15 cellular contexts compared by ENCODE assay signal in the genomic region with DNA sequence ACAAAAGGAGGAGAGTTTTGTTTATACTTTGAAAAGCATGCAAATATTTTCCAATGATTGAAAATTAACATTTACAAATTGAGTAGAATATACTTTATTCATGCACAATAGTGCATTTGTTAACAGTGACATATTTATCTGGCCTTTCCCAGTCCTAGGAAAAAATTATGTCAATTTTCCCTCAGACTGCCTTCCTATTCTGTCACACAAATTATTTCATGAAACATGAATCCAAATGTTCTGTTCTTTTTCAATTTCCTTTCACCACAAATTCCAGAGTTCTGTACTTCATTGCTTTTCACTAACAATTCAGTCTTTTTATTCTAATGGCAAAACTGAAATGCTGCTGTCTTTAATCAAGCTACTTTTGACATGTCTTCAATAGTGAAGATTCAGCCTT.
A peak's percentile ranks its signal among the peaks of the same experiment; 100 is the strongest.
DNase-seq lines count a peak whose midpoint lies in the region; ATAC-seq and TF ChIP-seq lines count a peak whose summit lies in the region.
"Had no signal": no experiment of that assay in that cellular context is flagged by ENCODE, and none has a peak within 500 bp of the region (broad histone marks: within the 10 kb centered on the region; RNA-seq: fewer than 3 reads in every experiment).

No MANE protein-coding gene starts in this region.

- H3K4me1 Mint-ChIP-seq in activated T-helper 17 cell treated with anti-CD3 and anti-CD28 coated beads, Interleukin-2, amount 50 U/mL, for 72 hours = no peaks in the 10 kb centered on the region
- H3K4me1 Mint-ChIP-seq: CD8-positive, alpha-beta memory T cell; GM23338; IgD-negative memory B cell had no signal

- H3K4me3 ChIP-seq in left ventricle myocardium inferior = no peak overlapping the region
- H3K4me3 ChIP-seq in PC-9 = no peak overlapping the region
- H3K4me3 ChIP-seq in dorsolateral prefrontal cortex = peak overlapping the region in 1 of 59 donors; percentile 8
- H3K4me3 ChIP-seq in esophagus muscularis mucosa = no peak overlapping the region
- H3K4me3 ChIP-seq: BLaER1, GM23338 had no signal

- CTCF ChIA-PET in PC-9 (lab: Charles Lee) = no interaction called here

- H3K4me3 Mint-ChIP-seq in activated T-helper 17 cell treated with anti-CD3 and anti-CD28 coated beads, Interleukin-2, amount 50 U/mL, for 72 hours = no peak overlapping the region
- H3K4me3 Mint-ChIP-seq: CD8-positive, alpha-beta memory T cell; GM23338; IgD-negative memory B cell had no signal

- BruUV-seq in PC-9 (replicated peaks; lab: Mats Ljungman, UMichigan) = no TSS peak

- no peak for TF ChIP-seq POLR2A in esophagus muscularis mucosa (IDR thresholded peaks at IDR 0.05; ENCODE audit: low read depth)

- no peaks in the 10 kb centered on the region for H3K27me3 Mint-ChIP-seq in activated T-helper 17 cell treated with anti-CD3 and anti-CD28 coated beads, Interleukin-2, amount 50 U/mL, for 72 hours
- H3K27me3 Mint-ChIP-seq: CD8-positive, alpha-beta memory T cell; IgD-negative memory B cell had no signal

- peak overlapping the region; percentile 28 for H3K27ac ChIP-seq in left ventricle myocardium inferior (replicated peaks)
- no peak overlapping the region for H3K27ac ChIP-seq in PC-9
- H3K27ac ChIP-seq in dorsolateral prefrontal cortex = peak overlapping the region in 43 of 59 donors; percentile 1 to 78 (median 42)
- H3K27ac ChIP-seq in esophagus muscularis mucosa (replicated peaks in 1 of 4) = no peak overlapping the region
- H3K27ac ChIP-seq: BLaER1 had no signal

- POLR2A ChIA-PET in PC-9 (lab: Charles Lee; ENCODE audit: unreplicated experiment) = no interaction called here

- no peak for ATAC-seq in left cardiac atrium
- no peak for ATAC-seq in activated T-helper 17 cell treated with anti-CD3 and anti-CD28 coated beads, Interleukin-2, amount 50 U/mL, for 72 hours (replicated peaks)
- no peak for ATAC-seq in HG02610 (IDR thresholded peaks at IDR 0.05; ENCODE audit: unreplicated experiment)
- ATAC-seq: GM23338 had no signal

- no peaks in the 10 kb centered on the region for H3K36me3 ChIP-seq in left ventricle myocardium inferior
- no peaks in the 10 kb centered on the region for H3K36me3 ChIP-seq in PC-9 (ENCODE audit: low read depth)
- no peaks in the 10 kb centered on the region for H3K36me3 ChIP-seq in esophagus muscularis mucosa

- DNase-seq in left ventricle myocardium inferior = no peak
- DNase-seq in left cardiac atrium = no peak
- no peak for DNase-seq in PC-9
- DNase-seq in dorsolateral prefrontal cortex = no peak
- no peak for DNase-seq in esophagus muscularis mucosa (ENCODE audit: extremely low spot score)
- DNase-seq: AML-193; Caco-2; CD8-positive, alpha-beta memory T cell; DMS 273 treated with DMSO at 0.1 percent for 48 hours; H7 had no signal

- H3K79me2 ChIP-seq in PC-9 (ENCODE audit: low read depth) = no peaks in the 10 kb centered on the region

- no peaks in the 10 kb centered on the region for H3K9me2 ChIP-seq in PC-9 (ENCODE audit: insufficient read depth)

- intact Hi-C loops in left ventricle myocardium inferior (cut with micrococcal nuclease) (no loop called here), left cardiac atrium (cut with DNase I) (no loop called here), PC-9 (cut with micrococcal nuclease; ENCODE audit: unreplicated experiment) (loop anchor here (10.0 kb wide), 1 partner anchor 192 kb away; no protein-coding TSS in a partner anchor), dorsolateral prefrontal cortex (cut with DNase I) (no loop called here), esophagus muscularis mucosa (cut with DNase I) (no loop called here)

- no peak for TF ChIP-seq EP300 in esophagus muscularis mucosa (IDR thresholded peaks at IDR 0.05)

- H3K4me2 ChIP-seq in PC-9 = peak overlapping the region; percentile 48; the same call in 1 of the 2 replicates
- H3K4me2 ChIP-seq: BLaER1, GM23338 had no signal

- peaks cover 16% of the 10 kb centered on the region for H3K9me3 Mint-ChIP-seq in activated T-helper 17 cell treated with anti-CD3 and anti-CD28 coated beads, Interleukin-2, amount 50 U/mL, for 72 hours
- H3K9me3 Mint-ChIP-seq: GM23338 had no signal

- H3K4me1 ChIP-seq in left ventricle myocardium inferior (no peaks in the 10 kb centered on the region), PC-9 (replicated peaks; ENCODE audit: insufficient read depth) (peaks cover 20% of the 10 kb centered on the region), esophagus muscularis mucosa (peaks cover 0 to 11% (median 4%) of the 10 kb centered on the region in 4 donors)

- TF ChIP-seq CTCF in left ventricle myocardium inferior (IDR thresholded peaks at IDR 0.05; ENCODE audit: borderline replicate concordance) (no peak), PC-9 (conservative IDR thresholded peaks at IDR 0.05) (no peak), dorsolateral prefrontal cortex (IDR thresholded peaks at IDR 0.05 in 54 of 56, conservative IDR thresholded peaks at IDR 0.05 in 2 of 56; ENCODE audit: low read depth in 1 of 56, partially characterized antibody in 56 of 56) (no peak), esophagus muscularis mucosa (IDR thresholded peaks at IDR 0.05) (no peak)

- H3F3A ChIP-seq in PC-9 (ENCODE audit: insufficient read depth, low read depth) = peaks cover 8% of the 10 kb centered on the region; the same call in 1 of the 2 replicates

- H4K20me1 ChIP-seq in PC-9 (ENCODE audit: insufficient read depth) = no peaks in the 10 kb centered on the region
- H4K20me1 ChIP-seq: BLaER1 had no signal

- no peak overlapping the region for H2AFZ ChIP-seq in PC-9
- H2AFZ ChIP-seq: GM23338 had no signal

- no peak overlapping the region for H3K27ac Mint-ChIP-seq in activated T-helper 17 cell treated with anti-CD3 and anti-CD28 coated beads, Interleukin-2, amount 50 U/mL, for 72 hours
- H3K27ac Mint-ChIP-seq: CD8-positive, alpha-beta memory T cell; IgD-negative memory B cell had no signal

- H3K27me3 ChIP-seq in left ventricle myocardium inferior (ENCODE audit: low read depth) (no peaks in the 10 kb centered on the region), PC-9 (ENCODE audit: insufficient read depth, low read depth) (no peaks in the 10 kb centered on the region), dorsolateral prefrontal cortex (no peaks in the 10 kb centered on the region), esophagus muscularis mucosa (no peaks in the 10 kb centered on the region)
- H3K27me3 ChIP-seq: BLaER1 had no signal

- H3K9me3 ChIP-seq in left ventricle myocardium inferior (replicated peaks) (no peaks in the 10 kb centered on the region), PC-9 (ENCODE audit: insufficient read depth, low read depth) (no peaks in the 10 kb centered on the region), esophagus muscularis mucosa (no peaks in the 10 kb centered on the region)
- H3K9me3 ChIP-seq: Caco-2 had no signal

- H3K36me3 Mint-ChIP-seq in activated T-helper 17 cell treated with anti-CD3 and anti-CD28 coated beads, Interleukin-2, amount 50 U/mL, for 72 hours (ENCODE audit: low read depth) = no peaks in the 10 kb centered on the region
- H3K36me3 Mint-ChIP-seq: IgD-negative memory B cell had no signal

Comparison
In these comparisons a context has a peak if more than half of its experiments do, and no peak if none do; other contexts are left out.
1. H3K27ac ChIP-seq: peak in left ventricle myocardium inferior (single experiment) and dorsolateral prefrontal cortex (43 of 59); none in PC-9 (single experiment) and esophagus muscularis mucosa (0 of 4).